ENCODE assay signal across 8 cellular contexts in genomic region chr6:52577022-52577777, GRCh38. TPM values are rescaled to one million over a fixed set of nuclear protein-coding genes. Genes with fewer than 3 reads are reported as not detected.
DNase-seq lines count a peak whose midpoint lies in the region; ATAC-seq and TF ChIP-seq lines count a peak whose summit lies in the region.

A gene with protein sequence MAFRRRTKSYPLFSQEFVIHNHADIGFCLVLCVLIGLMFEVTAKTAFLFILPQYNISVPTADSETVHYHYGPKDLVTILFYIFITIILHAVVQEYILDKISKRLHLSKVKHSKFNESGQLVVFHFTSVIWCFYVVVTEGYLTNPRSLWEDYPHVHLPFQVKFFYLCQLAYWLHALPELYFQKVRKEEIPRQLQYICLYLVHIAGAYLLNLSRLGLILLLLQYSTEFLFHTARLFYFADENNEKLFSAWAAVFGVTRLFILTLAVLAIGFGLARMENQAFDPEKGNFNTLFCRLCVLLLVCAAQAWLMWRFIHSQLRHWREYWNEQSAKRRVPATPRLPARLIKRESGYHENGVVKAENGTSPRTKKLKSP (minus strand): TSS chr6:52577060. CDS start chr6:52576915, 145 bp downstream.

- no peaks in the 10 kb centered on the region for H3K9me3 Mint-ChIP-seq in endothelial cell (ENCODE audit: unreplicated experiment)

- no peak for TF ChIP-seq CTCF in endothelial cell (IDR thresholded peaks at IDR 0.05; ENCODE audit: unreplicated experiment)

- H3K36me3 Mint-ChIP-seq in endothelial cell (ENCODE audit: low read depth, unreplicated experiment) = peaks cover 1% of the 10 kb centered on the region

- peak within 1 kb of the TSS; percentile 94 to 99 (median 97) for H3K27ac ChIP-seq in BLaER1 treated with 17β-estradiol and CSF1 and Interleukin-3, amounts not matched to agents 10 nM and 100 nM

- peak; percentile 82 for TF ChIP-seq POLR2A in GM19193 (IDR thresholded peaks at IDR 0.05; ENCODE audit: extremely low read depth, insufficient read depth, insufficient read length)

- H3K4me2 ChIP-seq in BLaER1 treated with 17β-estradiol and CSF1 and Interleukin-3, amounts not matched to agents 10 nM and 100 nM = peak within 1 kb of the TSS; percentile 86 to 98 (median 96)

- peak within 1 kb of the TSS; percentile 94 for H3K27ac Mint-ChIP-seq in endothelial cell (ENCODE audit: unreplicated experiment)

- H3K4me1 ChIP-seq in BLaER1 treated with 17β-estradiol and CSF1 and Interleukin-3, amounts not matched to agents 10 nM and 100 nM = peaks cover 53 to 72% (median 55%) of the 10 kb centered on the region in 10 experiments

- H3K4me3 ChIP-seq in BLaER1 treated with 17β-estradiol and CSF1 and Interleukin-3, amounts not matched to agents 10 nM and 100 nM = peak within 1 kb of the TSS; percentile 75 to 88 (median 82)

- ATAC-seq in HG03378 (IDR thresholded peaks at IDR 0.05; ENCODE audit: unreplicated experiment) = peak; percentile 29

- H3K9ac ChIP-seq in BLaER1 treated with 17β-estradiol and CSF1 and Interleukin-3, amounts not matched to agents 10 nM and 100 nM = peak within 1 kb of the TSS; percentile 94 to 99 (median 97)

- DNase-seq in NOMO-1 treated with DMSO at 0.1 percent for 48 hours (lab: John Stamatoyannopoulos, UW; ENCODE audit: unreplicated experiment) (peak; percentile 72), endothelial cell (ENCODE audit: low spot score) (peak; percentile 90), midbrain (lab: John Stamatoyannopoulos, UW) (peak; percentile 82)
- DNase-seq in activated CD8-positive, alpha-beta memory T cell treated with anti-CD3 and anti-CD28 coated beads, Interleukin-2, amount 50 U/mL, for 24 hours (ENCODE audit: extremely low read depth) = peak; percentile 27
- peak; percentile 62 to 69 for DNase-seq in stimulated activated CD8-positive, alpha-beta memory T cell treated with anti-CD3 and anti-CD28 coated beads, Interleukin-2, amount 100 ng/mL, for 1 hour (ENCODE audit: low read depth in 2 of 2)

- H3K9me3 ChIP-seq in BLaER1 treated with 17β-estradiol and CSF1 and Interleukin-3, amounts not matched to agents 10 nM and 100 nM (replicated peaks in 1 of 11) = no peaks in the 10 kb centered on the region; a peak in 2 of 22 replicates

- peaks cover 42% of the 10 kb centered on the region for H3K4me1 Mint-ChIP-seq in endothelial cell (ENCODE audit: unreplicated experiment)

- peaks cover 24 to 44% (median 41%) of the 10 kb centered on the region in 11 experiments; a peak in 21 of 22 replicates for H4K20me1 ChIP-seq in BLaER1 treated with 17β-estradiol and CSF1 and Interleukin-3, amounts not matched to agents 10 nM and 100 nM

- peaks cover 26% of the 10 kb centered on the region for H3K27me3 Mint-ChIP-seq in endothelial cell (ENCODE audit: unreplicated experiment)

- H3K4me3 Mint-ChIP-seq in endothelial cell (ENCODE audit: unreplicated experiment) = peak within 1 kb of the TSS; percentile 92

- H3K36me3 ChIP-seq in BLaER1 treated with 17β-estradiol and CSF1 and Interleukin-3, amounts not matched to agents 10 nM and 100 nM = peaks cover 0 to 21% (median 1%) of the 10 kb centered on the region in 11 experiments; a peak in 7 of 22 replicates

- H3K27me3 ChIP-seq in BLaER1 treated with 17β-estradiol and CSF1 and Interleukin-3, amounts not matched to agents 10 nM and 100 nM = no peaks in the 10 kb centered on the region; a peak in 1 of 22 replicates

RNA-seq across cellular contexts. Expression of the gene that starts here (rescaled TPM):
- total RNA-seq in endothelial cell (ENCODE audit: unreplicated experiment) = 29.4 TPM

Comparison
In these comparisons a context has a peak if more than half of its experiments do, and no peak if none do; other contexts are left out.
1. Peak in every context shown above with its lines: DNase-seq, ATAC-seq, H3K4me3 ChIP-seq and H3K27ac ChIP-seq.
2. DNase-seq: peak in every context shown above with its lines; median percentile 90 in endothelial cell; 82 in midbrain; 72 in NOMO-1 treated with DMSO at 0.1 percent for 48 hours; 66 in stimulated activated CD8-positive, alpha-beta memory T cell treated with anti-CD3 and anti-CD28 coated beads, Interleukin-2, amount 100 ng/mL, for 1 hour; 27 in activated CD8-positive, alpha-beta memory T cell treated with anti-CD3 and anti-CD28 coated beads, Interleukin-2, amount 50 U/mL, for 24 hours.